ENCODE assay signal across 1 cellular context in the genomic region with DNA sequence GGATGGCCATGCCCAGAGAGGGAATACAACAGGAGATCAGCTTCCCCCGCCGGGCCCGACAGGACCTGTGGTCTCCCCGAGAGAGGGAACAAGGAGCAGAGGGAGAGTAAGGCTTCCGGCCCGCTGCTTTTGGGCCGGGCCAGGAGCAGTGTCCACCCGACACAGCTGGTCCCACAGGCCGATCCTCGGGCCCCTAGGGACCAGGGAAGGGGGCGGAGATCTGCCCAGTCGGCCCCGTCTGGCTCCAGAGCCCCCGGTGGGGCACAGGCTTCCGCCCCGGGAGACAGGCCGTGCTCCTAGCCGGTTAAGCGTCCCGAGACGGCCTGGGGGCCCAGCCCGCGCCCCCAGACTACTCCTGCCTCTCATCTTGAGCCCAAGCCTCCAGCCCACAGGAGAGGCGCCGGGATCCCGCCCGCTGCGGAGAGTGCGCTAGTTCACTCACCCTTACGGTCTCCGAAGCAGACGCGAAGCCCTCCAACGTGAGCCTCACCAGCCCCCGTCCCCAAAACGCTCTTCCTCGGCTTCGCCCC.
TF ChIP-seq lines count a peak whose summit lies in the region.

Gene MCFD2, minus strand, starts transcription at position 526 of the 530 bp plus-strand sequence. CDS start 6,635 bp downstream, outside the sequence.

TF ChIP-seq in GM23338, 12 proteins besides CTCF, POLR2A, EP300 and RAD21 (continued from another document):
- TF ChIP-seq, protein P1, sequence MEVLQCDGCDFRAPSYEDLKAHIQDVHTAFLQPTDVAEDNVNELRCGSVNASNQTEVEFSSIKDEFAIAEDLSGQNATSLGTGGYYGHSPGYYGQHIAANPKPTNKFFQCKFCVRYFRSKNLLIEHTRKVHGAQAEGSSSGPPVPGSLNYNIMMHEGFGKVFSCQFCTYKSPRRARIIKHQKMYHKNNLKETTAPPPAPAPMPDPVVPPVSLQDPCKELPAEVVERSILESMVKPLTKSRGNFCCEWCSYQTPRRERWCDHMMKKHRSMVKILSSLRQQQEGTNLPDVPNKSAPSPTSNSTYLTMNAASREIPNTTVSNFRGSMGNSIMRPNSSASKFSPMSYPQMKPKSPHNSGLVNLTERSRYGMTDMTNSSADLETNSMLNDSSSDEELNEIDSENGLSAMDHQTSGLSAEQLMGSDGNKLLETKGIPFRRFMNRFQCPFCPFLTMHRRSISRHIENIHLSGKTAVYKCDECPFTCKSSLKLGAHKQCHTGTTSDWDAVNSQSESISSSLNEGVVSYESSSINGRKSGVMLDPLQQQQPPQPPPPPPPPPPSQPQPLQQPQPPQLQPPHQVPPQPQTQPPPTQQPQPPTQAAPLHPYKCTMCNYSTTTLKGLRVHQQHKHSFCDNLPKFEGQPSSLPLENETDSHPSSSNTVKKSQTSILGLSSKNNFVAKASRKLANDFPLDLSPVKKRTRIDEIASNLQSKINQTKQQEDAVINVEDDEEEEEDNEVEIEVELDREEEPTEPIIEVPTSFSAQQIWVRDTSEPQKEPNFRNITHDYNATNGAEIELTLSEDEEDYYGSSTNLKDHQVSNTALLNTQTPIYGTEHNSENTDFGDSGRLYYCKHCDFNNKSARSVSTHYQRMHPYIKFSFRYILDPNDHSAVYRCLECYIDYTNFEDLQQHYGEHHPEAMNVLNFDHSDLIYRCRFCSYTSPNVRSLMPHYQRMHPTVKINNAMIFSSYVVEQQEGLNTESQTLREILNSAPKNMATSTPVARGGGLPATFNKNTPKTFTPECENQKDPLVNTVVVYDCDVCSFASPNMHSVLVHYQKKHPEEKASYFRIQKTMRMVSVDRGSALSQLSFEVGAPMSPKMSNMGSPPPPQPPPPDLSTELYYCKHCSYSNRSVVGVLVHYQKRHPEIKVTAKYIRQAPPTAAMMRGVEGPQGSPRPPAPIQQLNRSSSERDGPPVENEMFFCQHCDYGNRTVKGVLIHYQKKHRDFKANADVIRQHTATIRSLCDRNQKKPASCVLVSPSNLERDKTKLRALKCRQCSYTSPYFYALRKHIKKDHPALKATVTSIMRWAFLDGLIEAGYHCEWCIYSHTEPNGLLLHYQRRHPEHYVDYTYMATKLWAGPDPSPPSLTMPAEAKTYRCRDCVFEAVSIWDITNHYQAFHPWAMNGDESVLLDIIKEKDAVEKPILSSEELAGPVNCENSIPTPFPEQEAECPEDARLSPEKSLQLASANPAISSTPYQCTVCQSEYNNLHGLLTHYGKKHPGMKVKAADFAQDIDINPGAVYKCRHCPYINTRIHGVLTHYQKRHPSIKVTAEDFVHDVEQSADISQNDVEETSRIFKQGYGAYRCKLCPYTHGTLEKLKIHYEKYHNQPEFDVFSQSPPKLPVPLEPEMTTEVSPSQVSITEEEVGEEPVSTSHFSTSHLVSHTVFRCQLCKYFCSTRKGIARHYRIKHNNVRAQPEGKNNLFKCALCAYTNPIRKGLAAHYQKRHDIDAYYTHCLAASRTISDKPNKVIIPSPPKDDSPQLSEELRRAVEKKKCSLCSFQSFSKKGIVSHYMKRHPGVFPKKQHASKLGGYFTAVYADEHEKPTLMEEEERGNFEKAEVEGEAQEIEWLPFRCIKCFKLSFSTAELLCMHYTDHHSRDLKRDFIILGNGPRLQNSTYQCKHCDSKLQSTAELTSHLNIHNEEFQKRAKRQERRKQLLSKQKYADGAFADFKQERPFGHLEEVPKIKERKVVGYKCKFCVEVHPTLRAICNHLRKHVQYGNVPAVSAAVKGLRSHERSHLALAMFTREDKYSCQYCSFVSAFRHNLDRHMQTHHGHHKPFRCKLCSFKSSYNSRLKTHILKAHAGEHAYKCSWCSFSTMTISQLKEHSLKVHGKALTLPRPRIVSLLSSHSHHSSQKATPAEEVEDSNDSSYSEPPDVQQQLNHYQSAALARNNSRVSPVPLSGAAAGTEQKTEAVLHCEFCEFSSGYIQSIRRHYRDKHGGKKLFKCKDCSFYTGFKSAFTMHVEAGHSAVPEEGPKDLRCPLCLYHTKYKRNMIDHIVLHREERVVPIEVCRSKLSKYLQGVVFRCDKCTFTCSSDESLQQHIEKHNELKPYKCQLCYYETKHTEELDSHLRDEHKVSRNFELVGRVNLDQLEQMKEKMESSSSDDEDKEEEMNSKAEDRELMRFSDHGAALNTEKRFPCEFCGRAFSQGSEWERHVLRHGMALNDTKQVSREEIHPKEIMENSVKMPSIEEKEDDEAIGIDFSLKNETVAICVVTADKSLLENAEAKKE (CRISPR knock-in tag; IDR thresholded peaks at IDR 0.05): no peak
- TF ChIP-seq CREB1 (CRISPR knock-in tag; IDR thresholded peaks at IDR 0.05; ENCODE audit: low read depth) (no peak), POLR2AphosphoS5 (IDR thresholded peaks at IDR 0.05; ENCODE audit: low read depth) (no peak), ZNF114 (CRISPR knock-in tag; IDR thresholded peaks at IDR 0.05) (no peak), EZH2phosphoT487 (IDR thresholded peaks at IDR 0.05; ENCODE audit: unreplicated experiment) (no peak), NANOG (IDR thresholded peaks at IDR 0.05; ENCODE audit: borderline replicate concordance) (no peak), EZH2 (IDR thresholded peaks at IDR 0.05; ENCODE audit: low read depth, unreplicated experiment) (no peak)
- TF ChIP-seq, protein P2, sequence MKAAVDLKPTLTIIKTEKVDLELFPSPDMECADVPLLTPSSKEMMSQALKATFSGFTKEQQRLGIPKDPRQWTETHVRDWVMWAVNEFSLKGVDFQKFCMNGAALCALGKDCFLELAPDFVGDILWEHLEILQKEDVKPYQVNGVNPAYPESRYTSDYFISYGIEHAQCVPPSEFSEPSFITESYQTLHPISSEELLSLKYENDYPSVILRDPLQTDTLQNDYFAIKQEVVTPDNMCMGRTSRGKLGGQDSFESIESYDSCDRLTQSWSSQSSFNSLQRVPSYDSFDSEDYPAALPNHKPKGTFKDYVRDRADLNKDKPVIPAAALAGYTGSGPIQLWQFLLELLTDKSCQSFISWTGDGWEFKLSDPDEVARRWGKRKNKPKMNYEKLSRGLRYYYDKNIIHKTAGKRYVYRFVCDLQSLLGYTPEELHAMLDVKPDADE (IDR thresholded peaks at IDR 0.05): no peak
